Comparison of ENCODE assay signal across 8 cellular contexts in the genomic region with DNA sequence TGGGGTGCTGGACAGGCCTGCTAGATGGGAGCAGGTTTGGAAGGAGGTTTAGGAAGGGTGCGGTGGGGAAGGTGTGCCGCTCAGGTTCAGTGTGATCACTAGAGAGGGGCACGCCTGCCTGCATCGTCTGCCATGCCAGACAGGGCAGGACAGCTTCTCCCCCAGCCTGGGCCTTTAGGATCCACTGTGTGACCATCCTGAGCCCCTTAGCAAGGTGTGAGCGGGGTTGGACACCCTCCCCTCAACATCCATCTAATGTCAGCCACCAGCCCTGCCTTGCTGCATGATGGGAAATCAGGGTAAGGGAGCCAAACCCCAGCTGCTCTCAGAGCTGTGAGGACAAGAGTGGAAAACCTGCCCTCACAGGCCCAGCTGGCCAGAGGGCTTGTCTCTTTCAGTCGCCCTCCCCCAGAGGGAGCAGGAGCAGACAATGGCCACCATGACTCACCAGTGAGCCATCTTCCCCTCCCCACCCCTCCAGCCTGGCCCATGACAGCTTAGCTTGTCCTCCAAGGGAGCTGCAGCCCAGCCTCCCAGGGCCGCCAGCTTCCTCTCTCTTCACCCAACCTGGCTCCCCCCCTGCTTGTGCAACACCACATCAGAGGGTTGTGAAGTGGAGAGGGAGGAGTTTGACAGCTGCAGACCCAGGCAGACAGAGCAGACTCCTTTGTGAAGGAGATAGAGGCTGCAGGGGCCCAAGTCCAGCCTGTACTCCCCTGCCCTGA. TPM values are rescaled to one million over a fixed set of nuclear protein-coding genes. Genes with fewer than 3 reads are reported as not detected.
DNase-seq lines count a peak whose midpoint lies in the region; FAIRE-seq lines count a peak whose summit lies in the region.

No MANE protein-coding gene starts in this region.

- peaks cover 77% of the 10 kb centered on the region for H3K4me1 Mint-ChIP-seq in activated naive CD4-positive, alpha-beta T cell treated with anti-CD3 and anti-CD28 coated beads for 36 hours (ENCODE audit: low read depth)

- peaks cover 3% of the 10 kb centered on the region for H3K9me3 Mint-ChIP-seq in activated naive CD4-positive, alpha-beta T cell treated with anti-CD3 and anti-CD28 coated beads for 36 hours

- no peaks in the 10 kb centered on the region for H3K9me3 ChIP-seq in Karpas-422 (ENCODE audit: low read length)

- peak overlapping the region; percentile 85 for H3K4me2 ChIP-seq in Karpas-422 (ENCODE audit: low read depth, low read length, poor library complexity, severe bottlenecking)

- no peaks in the 10 kb centered on the region for H3K27me3 Mint-ChIP-seq in activated naive CD4-positive, alpha-beta T cell treated with anti-CD3 and anti-CD28 coated beads for 36 hours (ENCODE audit: low read depth)

- H3K27ac ChIP-seq in Karpas-422 (ENCODE audit: low read length) (peak overlapping the region; percentile 97), substantia nigra (ENCODE audit: low read depth, low read length, poor library complexity, severe bottlenecking) (peak overlapping the region; percentile 94)

- H3K36me3 ChIP-seq in Karpas-422 (ENCODE audit: insufficient read depth, low read length), result no peaks in the 10 kb centered on the region

- H3K36me3 Mint-ChIP-seq in activated naive CD4-positive, alpha-beta T cell treated with anti-CD3 and anti-CD28 coated beads for 36 hours (ENCODE audit: low read depth), result peaks cover 5% of the 10 kb centered on the region

- no peak overlapping the region; the same call in 1 of the 2 replicates for H2AFZ ChIP-seq in Karpas-422 (ENCODE audit: low read length)

- FAIRE-seq in frontal cortex (lab: Jason Lieb, UNC) (no peak), GM19239 (lab: Jason Lieb, UNC) (no peak)

- peaks cover 60% of the 10 kb centered on the region for H3K4me1 ChIP-seq in Karpas-422 (ENCODE audit: low read length)

- no peaks in the 10 kb centered on the region for H3K27me3 ChIP-seq in Karpas-422 (ENCODE audit: low read length)

- CTCF ChIA-PET in activated naive CD4-positive, alpha-beta T cell treated with anti-CD3 and anti-CD28 coated beads for 36 hours (lab: Charles Lee), result interaction anchor here (0.8 to 25.4 kb wide), 4 partner anchors 10 to 82 kb away, joined by 3 to 948 read pairs (median 26); a partner anchor contains a TSS

- peak overlapping the region; percentile 71 for H3K9ac ChIP-seq in Karpas-422 (ENCODE audit: low read length)

- no peaks in the 10 kb centered on the region for H3K79me2 ChIP-seq in Karpas-422 (ENCODE audit: low read length)

- H3K27ac Mint-ChIP-seq in activated naive CD4-positive, alpha-beta T cell treated with anti-CD3 and anti-CD28 coated beads for 36 hours, result peak overlapping the region; percentile 87

- DNase-seq in COLO829 (ENCODE audit: low spot score), result peak; percentile 99
- peak; percentile 72 for DNase-seq in Karpas-422
- DNase-seq in SIG-M5 treated with dmso at 0.1 percent for 504 hours (lab: John Stamatoyannopoulos, UW; ENCODE audit: unreplicated experiment), result peak; percentile 99
- peak; percentile 97 for DNase-seq in activated naive CD4-positive, alpha-beta T cell treated with anti-CD3 and anti-CD28 coated beads for 36 hours
- peak; percentile 62 to 82 for DNase-seq in frontal cortex (ENCODE audit: low spot score in 2 of 2)
- peak in 55 of 56 donors; percentile 29 to 94 (median 84) for DNase-seq in nucleus accumbens (lab: John Stamatoyannopoulos, UW)
- peak; percentile 21 to 96 (median 84) for DNase-seq in substantia nigra (lab: John Stamatoyannopoulos, UW)
- DNase-seq in GM19239 (ENCODE audit: insufficient read length, low spot score), result no peak

- H3K4me3 Mint-ChIP-seq in activated naive CD4-positive, alpha-beta T cell treated with anti-CD3 and anti-CD28 coated beads for 36 hours, result peak overlapping the region; percentile 29

- H4K20me1 ChIP-seq in Karpas-422 (ENCODE audit: insufficient read depth, low read depth, low read length), result no peaks in the 10 kb centered on the region

- no peak overlapping the region; the same call in 1 of the 2 replicates for H3K4me3 ChIP-seq in Karpas-422 (ENCODE audit: low read length)

- intact Hi-C loops in activated naive CD4-positive, alpha-beta T cell treated with anti-CD3 and anti-CD28 coated beads for 36 hours (cut with micrococcal nuclease), result loop anchor here (1.0 to 10.0 kb wide), 8 partner anchors 11 to 768 kb away; a partner anchor contains a TSS

- no peaks in the 10 kb centered on the region for H3K9me2 ChIP-seq in Karpas-422 (replicated peaks; ENCODE audit: insufficient read depth, low read length)

RNA-seq across cellular contexts. Expression of a gene that starts 37.0 kb away (rescaled TPM):
- 1.4 TPM in 2 replicates for total RNA-seq in Karpas-422 (2014; rRNA removed; shearing (Covaris generic); ENCODE audit: low replicate concordance)
- total RNA-seq in activated naive CD4-positive, alpha-beta T cell treated with anti-CD3 and anti-CD28 coated beads for 36 hours, result 10 to 100 TPM; 11.2 to 12.2 TPM
- 0.41 TPM for total RNA-seq in frontal cortex

RNA-seq across cellular contexts. Expression of a gene that starts 56.8 kb away (rescaled TPM):
- total RNA-seq in Karpas-422 (2014; rRNA removed; shearing (Covaris generic); ENCODE audit: low replicate concordance), result 0.89 and 1.3 TPM in 2 replicates
- total RNA-seq in activated naive CD4-positive, alpha-beta T cell treated with anti-CD3 and anti-CD28 coated beads for 36 hours, result 10 to 100 TPM; 42.5 to 44.8 TPM
- 33.0 TPM for total RNA-seq in frontal cortex

Comparison
In these comparisons a context has a peak if more than half of its experiments do, and no peak if none do; other contexts are left out.
1. RNA of a gene that starts 56.8 kb away (total RNA-seq): 42.5 to 44.8 TPM in activated naive CD4-positive, alpha-beta T cell treated with anti-CD3 and anti-CD28 coated beads for 36 hours and 33.0 TPM in frontal cortex (single experiment); 0.89 to 1.3 TPM in Karpas-422; every median in the first group is over 10 times any median in the second.